1 cellular context compared by ENCODE assay signal in genomic region chr2:41937921-41938708, GRCh38.
TF ChIP-seq lines count a peak whose summit lies in the region.

No MANE protein-coding gene starts in this region.

TF ChIP-seq in HepG2, 621 proteins besides CTCF, POLR2A, EP300 and RAD21 (continued from another document):
- TF ChIP-seq AFF4 (CRISPR knock-in tag; IDR thresholded peaks at IDR 0.05) (no peak), CCDC6 (CRISPR knock-in tag; IDR thresholded peaks at IDR 0.05) (no peak), ZNF678 (CRISPR knock-in tag; IDR thresholded peaks at IDR 0.05) (no peak), ZMAT5 (CRISPR knock-in tag; IDR thresholded peaks at IDR 0.05; ENCODE audit: borderline replicate concordance, low read depth) (no peak), BATF2 (CRISPR knock-in tag; IDR thresholded peaks at IDR 0.05) (no peak), ARNT (IDR thresholded peaks at IDR 0.05) (no peak), E2F1 (CRISPR knock-in tag; IDR thresholded peaks at IDR 0.05) (no peak), IRF9 (CRISPR knock-in tag; IDR thresholded peaks at IDR 0.05; ENCODE audit: borderline replicate concordance) (no peak), MYC (CRISPR knock-in tag; IDR thresholded peaks at IDR 0.05; ENCODE audit: borderline replicate concordance) (no peak), ZNF225 (CRISPR knock-in tag; IDR thresholded peaks at IDR 0.05) (no peak), ZNF503 (CRISPR knock-in tag; IDR thresholded peaks at IDR 0.05) (no peak), ZNF513 (CRISPR knock-in tag; conservative IDR thresholded peaks at IDR 0.05) (no peak), IRF1 (CRISPR knock-in tag; IDR thresholded peaks at IDR 0.05; ENCODE audit: low read depth) (no peak), REXO4 (CRISPR knock-in tag; IDR thresholded peaks at IDR 0.05; ENCODE audit: borderline replicate concordance) (no peak), MIER2 (CRISPR knock-in tag; IDR thresholded peaks at IDR 0.05) (no peak), ZNF749 (CRISPR knock-in tag; IDR thresholded peaks at IDR 0.05; ENCODE audit: borderline replicate concordance) (no peak), NRL (CRISPR knock-in tag; IDR thresholded peaks at IDR 0.05; ENCODE audit: borderline replicate concordance) (no peak)
